8 cellular contexts compared by ENCODE assay signal in the genomic region with DNA sequence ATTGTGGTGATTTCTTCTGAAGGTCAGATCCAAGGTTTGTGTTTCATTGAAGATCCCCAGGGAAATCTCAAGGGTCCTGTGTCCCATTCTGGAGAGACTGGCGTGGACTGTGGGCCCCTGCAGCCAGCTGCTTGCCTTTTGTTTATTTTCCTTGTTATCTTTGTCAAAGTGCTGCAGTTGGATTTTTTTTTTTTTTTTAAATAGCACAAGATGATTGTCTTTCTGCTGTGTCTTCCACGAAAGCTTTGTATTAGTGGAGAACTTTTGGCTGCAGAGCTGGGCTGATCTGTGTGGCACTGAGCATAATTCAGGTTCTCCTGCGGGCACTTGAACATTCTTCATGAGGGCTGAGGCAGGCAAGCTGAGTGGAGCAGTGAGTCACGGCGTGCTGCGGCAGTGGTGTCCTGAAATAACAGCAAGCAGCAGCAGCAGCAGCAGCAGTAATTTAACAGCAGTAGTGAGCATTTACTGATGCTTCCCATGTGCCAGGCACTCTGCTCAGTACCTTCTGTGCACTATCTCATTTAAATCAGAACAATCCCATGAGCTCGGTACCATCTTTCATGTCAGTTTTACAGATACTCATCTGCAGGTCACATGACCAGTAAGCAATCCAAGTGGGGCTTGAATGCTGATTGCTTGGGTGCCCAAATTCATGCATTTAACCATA. TPM values are rescaled to one million over a fixed set of nuclear protein-coding genes. Genes with fewer than 3 reads are reported as not detected.
DNase-seq lines count a peak whose midpoint lies in the region; TF ChIP-seq lines count a peak whose summit lies in the region.

No MANE protein-coding gene starts in this region.

- H3K9me3 ChIP-seq in mammary epithelial cell (replicated peaks; ENCODE audit: insufficient read depth, low read length) (no peaks in the 10 kb centered on the region), transverse colon (no peaks in the 10 kb centered on the region), stomach (no peaks in the 10 kb centered on the region)

- H4K20me1 ChIP-seq in mammary epithelial cell (ENCODE audit: insufficient read depth, low read length) = no peaks in the 10 kb centered on the region

- H3K4me1 ChIP-seq in mammary epithelial cell (ENCODE audit: insufficient read depth, low read length) (peaks cover 11% of the 10 kb centered on the region), transverse colon (peaks cover 0 to 36% (median 1%) of the 10 kb centered on the region in 4 donors), stomach (peaks cover 6 to 58% (median 28%) of the 10 kb centered on the region in 4 donors)

- DNase-seq in M059J (ENCODE audit: low read depth) (peak; percentile 91), mammary epithelial cell (peak; percentile 27), kidney glomerular epithelial cell (lab: John Stamatoyannopoulos, UW) (peak; percentile 85), transverse colon (peak; percentile 21), mesenteric fat pad (ENCODE audit: low spot score) (no peak), NK-92 (lab: John Stamatoyannopoulos, UW; ENCODE audit: unreplicated experiment) (no peak), SKM-1 (lab: John Stamatoyannopoulos, UW; ENCODE audit: unreplicated experiment) (no peak), stomach (no peak)

- H2AFZ ChIP-seq in mammary epithelial cell (ENCODE audit: low read depth, low read length) = no peak overlapping the region

- H3K36me3 ChIP-seq in mammary epithelial cell (ENCODE audit: insufficient read depth, low read length) (no peaks in the 10 kb centered on the region), transverse colon (no peaks in the 10 kb centered on the region), stomach (no peaks in the 10 kb centered on the region)

- WGBS in mammary epithelial cell (ENCODE audit: low coverage, missing lambda C conversion rate) = 97% methylated on average over 7 of the region's 7 CpGs
- WGBS in transverse colon (ENCODE audit: low coverage in 1 of 2), 2 donors = 58% methylated on average over 7 of the region's 7 CpGs; no CpG with 5 or more reads in 1 of the 2 donors
- 32 to 56% (median 49%) methylated on average over 7 of the region's 7 CpGs for WGBS in stomach, 5 donors

- no peaks in the 10 kb centered on the region for H3K27me3 ChIP-seq in mammary epithelial cell (ENCODE audit: insufficient read depth, low read length)
- no peaks in the 10 kb centered on the region for H3K27me3 ChIP-seq in transverse colon
- H3K27me3 ChIP-seq in stomach = no peaks in the 10 kb centered on the region

- H3K4me2 ChIP-seq in mammary epithelial cell (ENCODE audit: insufficient read depth, low read depth, low read length) = no peak overlapping the region

- in situ Hi-C loops in mammary epithelial cell (cut with MboI; ENCODE audit: low sequenced_read_pairs in 2 of 2) (no loop called here), transverse colon (cut with MboI; ENCODE audit: low pct_ligation_motif_present in 1 of 4, low pct_unique_long_range_greater_than_20kb in 1 of 4, low sequenced_read_pairs in 3 of 4) (no loop called here)

- TF ChIP-seq EP300 in transverse colon (IDR thresholded peaks at IDR 0.05; ENCODE audit: low read depth) = no peak
- TF ChIP-seq EP300 in stomach (IDR thresholded peaks at IDR 0.05) = no peak

- H3K4me3 ChIP-seq in mammary epithelial cell (replicated peaks in 1 of 3; ENCODE audit: insufficient read depth in 1 of 3, low read depth in 2 of 3, low read length in 3 of 3) (no peak overlapping the region), transverse colon (no peak overlapping the region), stomach (no peak overlapping the region)

- TF ChIP-seq POLR2A in transverse colon (IDR thresholded peaks at IDR 0.05) (no peak), stomach (IDR thresholded peaks at IDR 0.05) (no peak)

- dilution Hi-C loops in mammary epithelial cell (cut with HindIII; ENCODE audit: low sequenced_read_pairs) = no loop called here

- H3K9ac ChIP-seq in mammary epithelial cell (ENCODE audit: insufficient read depth, low read length) = no peak overlapping the region

- no TSS peak for BruUV-seq in mammary epithelial cell (replicated peaks; lab: Mats Ljungman, UMichigan)

- intact Hi-C loops in mammary epithelial cell (cut with micrococcal nuclease) = no loop called here
- intact Hi-C loops in transverse colon (cut with DNase I; ENCODE audit: low total_unique reads) = loop anchor here (1.0 to 2.0 kb wide), 2 partner anchors 39 to 90 kb away; no protein-coding TSS in a partner anchor
- intact Hi-C loops in stomach (cut with DNase I; ENCODE audit: low total_unique reads) = no loop called here

- no peak overlapping the region for H3K27ac ChIP-seq in mammary epithelial cell (ENCODE audit: insufficient read depth, low read depth, low read length)
- peak overlapping the region; percentile 54 to 70 (median 63) for H3K27ac ChIP-seq in transverse colon
- peak overlapping the region in 1 of 5 donors; percentile 56 for H3K27ac ChIP-seq in stomach

- no peak for TF ChIP-seq CTCF in mammary epithelial cell (conservative IDR thresholded peaks at IDR 0.05 in 1 of 2, IDR thresholded peaks at IDR 0.05 in 1 of 2; ENCODE audit: extremely low read depth in 1 of 2, insufficient read depth in 1 of 2, low read depth in 1 of 2, low read length in 2 of 2)
- no peak for TF ChIP-seq CTCF in transverse colon (IDR thresholded peaks at IDR 0.05)
- TF ChIP-seq CTCF in stomach (IDR thresholded peaks at IDR 0.05) = no peak

- H3K79me2 ChIP-seq in mammary epithelial cell (ENCODE audit: insufficient read depth, low read length) = no peaks in the 10 kb centered on the region

- CTCF ChIA-PET in mammary epithelial cell (lab: Charles Lee; ENCODE audit: low non-redundant PET) = no interaction called here

RNA-seq across cellular contexts. Expression of gene MITF, which starts 45.7 kb away (rescaled TPM):
- total RNA-seq in M059J (2014; rRNA removed; shearing (Covaris generic)) = 6.3 and 11.7 TPM in 2 replicates
- total RNA-seq in mammary epithelial cell (1 to 10 TPM; 5.7 to 8.3 TPM), transverse colon (10 to 100 TPM; 12.2 to 20.9 (median 17.1) TPM), mesenteric fat pad (43.8 TPM), stomach (10 to 100 TPM in 4 of 5 donors, 1 to 10 TPM in 1; 3.5 to 61.3 (median 26.3) TPM)
- polyA plus RNA-seq in mammary epithelial cell (1.7 TPM), stomach (1 to 10 TPM; 3.7 to 8.2 (median 7.3) TPM)
- polyA minus RNA-seq in mammary epithelial cell = 0.88 TPM

Comparison
In these comparisons a context has a peak if more than half of its experiments do, and no peak if none do; other contexts are left out.
1. DNase-seq: peak in M059J (single experiment), mammary epithelial cell (single experiment), kidney glomerular epithelial cell (single experiment) and transverse colon (single experiment); none in mesenteric fat pad (single experiment), NK-92 (single experiment), SKM-1 (single experiment) and stomach (single experiment).